ENCODE assay signal across 9 cellular contexts in genomic region chr11:20112291-20113146, GRCh38. TPM values are rescaled to one million over a fixed set of nuclear protein-coding genes. Genes with fewer than 3 reads are reported as not detected.
DNase-seq lines count a peak whose midpoint lies in the region; ATAC-seq, FAIRE-seq and TF ChIP-seq lines count a peak whose summit lies in the region.
"Had no signal": no experiment of that assay in that cellular context is flagged by ENCODE, and none has a peak within 500 bp of the region (broad histone marks: within the 10 kb centered on the region; RNA-seq: fewer than 3 reads in every experiment).

No MANE protein-coding gene starts in this region.

- H3K36me3 ChIP-seq in endothelial cell of umbilical vein (ENCODE audit: control insufficient read depth in 2 of 2, extremely low read depth in 1 of 2, insufficient read depth in 2 of 2, low read length in 2 of 2), result peaks cover 0 to 11% of the 10 kb centered on the region in 2 experiments

- H3K27ac ChIP-seq in endothelial cell of umbilical vein (ENCODE audit: insufficient read depth, low read depth, low read length), result peak overlapping the region; percentile 88
- H3K27ac ChIP-seq: parathyroid adenoma had no signal

- no peaks in the 10 kb centered on the region for H3K9me1 ChIP-seq in endothelial cell of umbilical vein (replicated peaks; ENCODE audit: control insufficient read depth, extremely low read depth, insufficient read depth, low read length)

- CTCF ChIA-PET in endothelial cell of umbilical vein (lab: Charles Lee), result interaction anchor here (1.0 to 8.2 kb wide), 14 partner anchors 11 to 200 kb away, joined by 3 to 68 read pairs (median 5); no protein-coding TSS in a partner anchor

- DNase-seq in H4 (ENCODE audit: low spot score) (peak; percentile 93), endothelial cell of umbilical vein (ENCODE audit: low read depth, low spot score) (peak; percentile 97), midbrain (lab: John Stamatoyannopoulos, UW) (peak; percentile 43), D721Med (ENCODE audit: insufficient read length, low spot score) (no peak)

- FAIRE-seq in endothelial cell of umbilical vein (lab: Jason Lieb, UNC) (peak; percentile 98), D721Med (lab: Jason Lieb, UNC) (no peak)

- POLR2A ChIA-PET in endothelial cell of umbilical vein (lab: Charles Lee), result interaction anchor here (0.6 kb wide), 1 partner anchor 90 kb away, joined by 3 read pairs; no protein-coding TSS in a partner anchor

- H3K27me3 ChIP-seq in endothelial cell of umbilical vein (ENCODE audit: control insufficient read depth in 2 of 2, insufficient read depth in 2 of 2, low read length in 2 of 2), result no peaks in the 10 kb centered on the region

- no peak overlapping the region for H3K4me3 ChIP-seq in endothelial cell of umbilical vein (replicated peaks in 1 of 3; ENCODE audit: insufficient read depth in 1 of 3, low read depth in 1 of 3, low read length in 3 of 3)

- H2AFZ ChIP-seq in endothelial cell of umbilical vein (ENCODE audit: low read depth, low read length), result peak overlapping the region; percentile 67
- H2AFZ ChIP-seq: parathyroid adenoma had no signal

- ATAC-seq in HG02852 (IDR thresholded peaks at IDR 0.05; ENCODE audit: unreplicated experiment) (no peak), GM19452 (IDR thresholded peaks at IDR 0.05; ENCODE audit: unreplicated experiment) (no peak), HG03457 (IDR thresholded peaks at IDR 0.05; ENCODE audit: unreplicated experiment) (no peak)

- intact Hi-C loops in endothelial cell of umbilical vein (cut with micrococcal nuclease), result loop anchor here (1.0 to 5.0 kb wide), 6 partner anchors 15 to 742 kb away; no protein-coding TSS in a partner anchor

- H3K4me1 ChIP-seq in endothelial cell of umbilical vein (ENCODE audit: control insufficient read depth, extremely low read depth, insufficient read depth, low read length), result peaks cover 38% of the 10 kb centered on the region
- H3K4me1 ChIP-seq: parathyroid adenoma had no signal

- no peaks in the 10 kb centered on the region for H3K9me3 ChIP-seq in endothelial cell of umbilical vein (replicated peaks; ENCODE audit: control insufficient read depth, insufficient read depth, low read length)

- TF ChIP-seq CTCF in endothelial cell of umbilical vein (IDR thresholded peaks at IDR 0.05; ENCODE audit: extremely low read depth in 1 of 2, insufficient read depth in 1 of 2, low read depth in 1 of 2, low read length in 2 of 2) (no peak), D721Med (IDR thresholded peaks at IDR 0.05; ENCODE audit: insufficient read depth, missing control alignments) (no peak)

- BruUV-seq in endothelial cell of umbilical vein (replicated peaks; lab: Mats Ljungman, UMichigan), result no TSS peak

- no peaks in the 10 kb centered on the region for H4K20me1 ChIP-seq in endothelial cell of umbilical vein (replicated peaks; ENCODE audit: control insufficient read depth, extremely low read depth, insufficient read depth, low read length)

- no peaks in the 10 kb centered on the region for H3K79me2 ChIP-seq in endothelial cell of umbilical vein (ENCODE audit: control insufficient read depth, insufficient read depth, low read length)
- H3K79me2 ChIP-seq: parathyroid adenoma had no signal

- peak overlapping the region; percentile 36 for H3K4me2 ChIP-seq in endothelial cell of umbilical vein (ENCODE audit: insufficient read depth, low read length)

- peak overlapping the region; percentile 46 for H3K9ac ChIP-seq in endothelial cell of umbilical vein (replicated peaks; ENCODE audit: extremely low read depth, insufficient read depth, low read length)
- H3K9ac ChIP-seq: parathyroid adenoma had no signal

- TF ChIP-seq POLR2A in endothelial cell of umbilical vein (IDR thresholded peaks at IDR 0.05; ENCODE audit: low read depth, low read length), result peak; percentile 75

- dilution Hi-C loops in endothelial cell of umbilical vein (cut with MboI; ENCODE audit: extremely low pct_ligation_motif_present, low sequenced_read_pairs), result no loop called here

TF ChIP-seq in PFSK-1, 5 proteins besides CTCF, POLR2A, EP300 and RAD21:
- TF ChIP-seq SIN3A (IDR thresholded peaks at IDR 0.05; ENCODE audit: borderline replicate concordance, insufficient read depth, low read length) (no peak), FOXP2 (optimal IDR thresholded peaks at IDR 0.05; ENCODE audit: borderline replicate concordance, extremely low read depth, extremely low read length, insufficient read depth) (no peak), POLR2AphosphoS5 (IDR thresholded peaks at IDR 0.05; ENCODE audit: low read depth, low read length) (peak; percentile 43; the same call in 1 of the 2 replicates), TAF1 (IDR thresholded peaks at IDR 0.05; ENCODE audit: borderline replicate concordance, insufficient read depth, low read length) (peak; percentile 28; the same call in 1 of the 2 replicates)
- TF ChIP-seq, protein P1, sequence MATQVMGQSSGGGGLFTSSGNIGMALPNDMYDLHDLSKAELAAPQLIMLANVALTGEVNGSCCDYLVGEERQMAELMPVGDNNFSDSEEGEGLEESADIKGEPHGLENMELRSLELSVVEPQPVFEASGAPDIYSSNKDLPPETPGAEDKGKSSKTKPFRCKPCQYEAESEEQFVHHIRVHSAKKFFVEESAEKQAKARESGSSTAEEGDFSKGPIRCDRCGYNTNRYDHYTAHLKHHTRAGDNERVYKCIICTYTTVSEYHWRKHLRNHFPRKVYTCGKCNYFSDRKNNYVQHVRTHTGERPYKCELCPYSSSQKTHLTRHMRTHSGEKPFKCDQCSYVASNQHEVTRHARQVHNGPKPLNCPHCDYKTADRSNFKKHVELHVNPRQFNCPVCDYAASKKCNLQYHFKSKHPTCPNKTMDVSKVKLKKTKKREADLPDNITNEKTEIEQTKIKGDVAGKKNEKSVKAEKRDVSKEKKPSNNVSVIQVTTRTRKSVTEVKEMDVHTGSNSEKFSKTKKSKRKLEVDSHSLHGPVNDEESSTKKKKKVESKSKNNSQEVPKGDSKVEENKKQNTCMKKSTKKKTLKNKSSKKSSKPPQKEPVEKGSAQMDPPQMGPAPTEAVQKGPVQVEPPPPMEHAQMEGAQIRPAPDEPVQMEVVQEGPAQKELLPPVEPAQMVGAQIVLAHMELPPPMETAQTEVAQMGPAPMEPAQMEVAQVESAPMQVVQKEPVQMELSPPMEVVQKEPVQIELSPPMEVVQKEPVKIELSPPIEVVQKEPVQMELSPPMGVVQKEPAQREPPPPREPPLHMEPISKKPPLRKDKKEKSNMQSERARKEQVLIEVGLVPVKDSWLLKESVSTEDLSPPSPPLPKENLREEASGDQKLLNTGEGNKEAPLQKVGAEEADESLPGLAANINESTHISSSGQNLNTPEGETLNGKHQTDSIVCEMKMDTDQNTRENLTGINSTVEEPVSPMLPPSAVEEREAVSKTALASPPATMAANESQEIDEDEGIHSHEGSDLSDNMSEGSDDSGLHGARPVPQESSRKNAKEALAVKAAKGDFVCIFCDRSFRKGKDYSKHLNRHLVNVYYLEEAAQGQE (IDR thresholded peaks at IDR 0.05; ENCODE audit: insufficient read depth in 1 of 2, low read depth in 2 of 2, low read length in 2 of 2), result no peak

TF ChIP-seq in endothelial cell of umbilical vein, 7 proteins besides CTCF, POLR2A, EP300 and RAD21:
- TF ChIP-seq EZH2 (IDR thresholded peaks at IDR 0.05; ENCODE audit: borderline replicate concordance, low read depth, low read length, severe bottlenecking), result no peak
- TF ChIP-seq MYC (IDR thresholded peaks at IDR 0.05; ENCODE audit: low read depth, low read length), result no peak
- peak; percentile 91 for TF ChIP-seq FOS (IDR thresholded peaks at IDR 0.05; ENCODE audit: borderline replicate concordance, insufficient read depth, low read length)
- TF ChIP-seq POLR2AphosphoS5 (IDR thresholded peaks at IDR 0.05; ENCODE audit: insufficient read depth, low read depth, low read length), result peak; percentile 74
- peak; percentile 58 for TF ChIP-seq JUN (IDR thresholded peaks at IDR 0.05; ENCODE audit: borderline replicate concordance, insufficient read depth, insufficient read length, low read depth)
- TF ChIP-seq, protein P2, sequence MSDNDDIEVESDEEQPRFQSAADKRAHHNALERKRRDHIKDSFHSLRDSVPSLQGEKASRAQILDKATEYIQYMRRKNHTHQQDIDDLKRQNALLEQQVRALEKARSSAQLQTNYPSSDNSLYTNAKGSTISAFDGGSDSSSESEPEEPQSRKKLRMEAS (IDR thresholded peaks at IDR 0.05; ENCODE audit: insufficient read depth, insufficient read length), result peak; percentile 94

RNA-seq across cellular contexts. Expression of gene DBX1, which starts 47.8 kb away (rescaled TPM):
- total RNA-seq in H4 (2014; rRNA removed; shearing (Covaris generic)), result not detected in 2 replicates
- polyA plus RNA-seq in PFSK-1 (2012; ENCODE audit: insufficient read length, low read depth), result not detected
- total RNA-seq in endothelial cell of umbilical vein, result not detected in 2 replicates
- polyA plus RNA-seq in endothelial cell of umbilical vein, result not detected in 2 replicates
- polyA plus RNA-seq in endothelial cell of umbilical vein (2011; cell fraction: cytosol; rRNA removed), result not detected in 2 replicates
- not detected in 2 replicates for polyA plus RNA-seq in endothelial cell of umbilical vein (2011; cell fraction: nucleus; rRNA removed)
- polyA plus RNA-seq in endothelial cell of umbilical vein (2012), result not detected in 2 replicates
- not detected in 2 replicates for polyA minus RNA-seq in endothelial cell of umbilical vein
- polyA minus RNA-seq in endothelial cell of umbilical vein (2011; cell fraction: cytosol; rRNA and poly(A)+ RNA removed), result not detected
- polyA minus RNA-seq in endothelial cell of umbilical vein (2011; cell fraction: nucleus; rRNA and poly(A)+ RNA removed), result not detected in 2 replicates
